In the genomic region with DNA sequence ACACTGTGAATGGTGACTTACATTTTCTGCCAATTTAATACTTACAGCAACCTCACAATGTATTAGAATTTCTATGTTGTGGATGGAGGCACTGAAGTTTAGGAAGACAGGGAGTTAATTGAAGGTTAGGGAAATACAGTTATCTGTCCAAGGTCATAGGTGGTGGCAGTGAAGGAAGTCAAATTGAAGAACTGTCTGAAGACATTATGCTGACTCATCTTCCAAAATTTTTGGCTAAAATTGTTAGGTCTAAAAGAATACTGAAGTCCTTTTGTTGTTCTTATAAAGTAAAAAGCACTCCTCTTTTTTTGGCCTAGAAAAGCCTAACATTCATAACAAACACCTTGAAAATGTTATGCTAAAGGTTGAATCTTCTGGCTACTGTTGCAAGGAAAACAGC, we compare ENCODE assay signal across 25 cellular contexts. TPM values are rescaled to one million over a fixed set of nuclear protein-coding genes. Genes with fewer than 3 reads are reported as not detected.
DNase-seq lines count a peak whose midpoint lies in the region; ATAC-seq, FAIRE-seq and TF ChIP-seq lines count a peak whose summit lies in the region.
"Had no signal": no experiment of that assay in that cellular context is flagged by ENCODE, and none has a peak within 500 bp of the region (broad histone marks: within the 10 kb centered on the region; RNA-seq: fewer than 3 reads in every experiment).

No MANE protein-coding gene starts in this region.

- TF ChIP-seq POLR2A in NB4 (IDR thresholded peaks at IDR 0.05; ENCODE audit: extremely low read depth, insufficient read length) = no peak
- no peak for TF ChIP-seq POLR2A in K562 (conservative IDR thresholded peaks at IDR 0.05)

- TF ChIP-seq CTCF in GM23338 (conservative IDR thresholded peaks at IDR 0.05; ENCODE audit: low read depth in 2 of 2) (no peak), NB4 (IDR thresholded peaks at IDR 0.05; ENCODE audit: low read depth, low read length) (no peak), K562 (IDR thresholded peaks at IDR 0.05 in 2 of 3, conservative IDR thresholded peaks at IDR 0.05 in 1 of 3; ENCODE audit: insufficient read depth in 2 of 3, low read depth in 1 of 3, low read length in 3 of 3) (no peak)
- no peak for TF ChIP-seq CTCF in CD8-positive, alpha-beta T cell (IDR thresholded peaks at IDR 0.05)

- POLR2A ChIA-PET in K562 (lab: Yijun Ruan, JAX) = interaction anchor here (0.6 kb wide), 1 partner anchor 36 kb away, joined by 3 read pairs; no protein-coding TSS in a partner anchor
- POLR2A ChIA-PET in CD8-positive, alpha-beta T cell (lab: Charles Lee) = no interaction called here

- in situ Hi-C loops in K562 (cut with MboI) = no loop called here

- peak; percentile 24 for TF ChIP-seq EP300 in K562 (IDR thresholded peaks at IDR 0.05; ENCODE audit: low read length)

- no peaks in the 10 kb centered on the region for H3K9me1 ChIP-seq in K562 (ENCODE audit: control insufficient read depth, insufficient read depth, low read length)

- H3K4me3 Mint-ChIP-seq in activated naive CD4-positive, alpha-beta T cell treated with anti-CD3 and anti-CD28 coated beads, Interleukin-2, amount 50 U/mL, for 24 hours = no peak overlapping the region
- no peak overlapping the region for H3K4me3 Mint-ChIP-seq in activated naive CD4-positive, alpha-beta T cell treated with anti-CD3 and anti-CD28 coated beads, Interleukin-2, amount 10 ng/mL, durations not matched to agents 7 days and 5 days
- H3K4me3 Mint-ChIP-seq in GM23338 = no peak overlapping the region
- no peak overlapping the region for H3K4me3 Mint-ChIP-seq in CD8-positive, alpha-beta T cell
- H3K4me3 Mint-ChIP-seq in effector memory CD8-positive, alpha-beta T cell = no peak overlapping the region
- H3K4me3 Mint-ChIP-seq: B cell had no signal

- no peaks in the 10 kb centered on the region for H3K9me3 Mint-ChIP-seq in activated naive CD4-positive, alpha-beta T cell treated with anti-CD3 and anti-CD28 coated beads, Interleukin-2, amount 50 U/mL, for 24 hours
- no peaks in the 10 kb centered on the region for H3K9me3 Mint-ChIP-seq in activated naive CD4-positive, alpha-beta T cell treated with anti-CD3 and anti-CD28 coated beads, Interleukin-2, amount 10 ng/mL, durations not matched to agents 7 days and 5 days
- no peaks in the 10 kb centered on the region for H3K9me3 Mint-ChIP-seq in GM23338
- H3K9me3 Mint-ChIP-seq in CD8-positive, alpha-beta T cell = no peaks in the 10 kb centered on the region
- no peaks in the 10 kb centered on the region for H3K9me3 Mint-ChIP-seq in effector memory CD8-positive, alpha-beta T cell

- CTCF ChIA-PET in activated naive CD4-positive, alpha-beta T cell treated with anti-CD3 and anti-CD28 coated beads, Interleukin-2, amount 10 ng/mL, durations not matched to agents 7 days and 5 days (lab: Charles Lee) = interaction anchor here (1.4 kb wide), 1 partner anchor 115 kb away, joined by 4 read pairs; no protein-coding TSS in a partner anchor
- CTCF ChIA-PET in K562 (lab: Yijun Ruan, JAX; ENCODE audit: low intra/inter-chr PET ratio) = no interaction called here
- CTCF ChIA-PET in CD8-positive, alpha-beta T cell (lab: Charles Lee) = interaction anchor here (0.8 to 1.3 kb wide), 2 partner anchors 11 to 115 kb away, joined by 3 read pairs; partner anchors contain the start of gene LPCAT4

- H3K9ac ChIP-seq in K562 (ENCODE audit: insufficient read depth in 1 of 2, low read depth in 2 of 2, low read length in 2 of 2) = 0 out of 4 replicates have a peak overlapping the region, but pooled peaks of 1 of the 2 experiments have one; percentile 16

- peaks cover 12% of the 10 kb centered on the region for H3K4me1 Mint-ChIP-seq in activated naive CD4-positive, alpha-beta T cell treated with anti-CD3 and anti-CD28 coated beads, Interleukin-2, amount 50 U/mL, for 24 hours
- no peaks in the 10 kb centered on the region for H3K4me1 Mint-ChIP-seq in activated naive CD4-positive, alpha-beta T cell treated with anti-CD3 and anti-CD28 coated beads, Interleukin-2, amount 10 ng/mL, durations not matched to agents 7 days and 5 days
- no peaks in the 10 kb centered on the region for H3K4me1 Mint-ChIP-seq in GM23338
- no peaks in the 10 kb centered on the region for H3K4me1 Mint-ChIP-seq in CD8-positive, alpha-beta T cell (ENCODE audit: low read depth)
- no peaks in the 10 kb centered on the region for H3K4me1 Mint-ChIP-seq in effector memory CD8-positive, alpha-beta T cell (ENCODE audit: low read depth in 2 of 2)
- H3K4me1 Mint-ChIP-seq: B cell had no signal

- H3K27me3 ChIP-seq in GM23338 (ENCODE audit: insufficient read depth) (no peaks in the 10 kb centered on the region), K562 (ENCODE audit: control insufficient read depth in 2 of 2, insufficient read depth in 2 of 2, low read length in 2 of 2) (no peaks in the 10 kb centered on the region)
- no peaks in the 10 kb centered on the region for H3K27me3 ChIP-seq in CD8-positive, alpha-beta T cell (ENCODE audit: insufficient read depth, low read length)

- no peaks in the 10 kb centered on the region for H3K27me3 Mint-ChIP-seq in activated naive CD4-positive, alpha-beta T cell treated with anti-CD3 and anti-CD28 coated beads, Interleukin-2, amount 50 U/mL, for 24 hours
- no peaks in the 10 kb centered on the region for H3K27me3 Mint-ChIP-seq in activated naive CD4-positive, alpha-beta T cell treated with anti-CD3 and anti-CD28 coated beads, Interleukin-2, amount 10 ng/mL, durations not matched to agents 7 days and 5 days
- H3K27me3 Mint-ChIP-seq in GM23338 (ENCODE audit: insufficient read depth, low read depth, poor library complexity) = no peaks in the 10 kb centered on the region
- no peaks in the 10 kb centered on the region for H3K27me3 Mint-ChIP-seq in CD8-positive, alpha-beta T cell (ENCODE audit: low read depth)
- H3K27me3 Mint-ChIP-seq in effector memory CD8-positive, alpha-beta T cell = no peaks in the 10 kb centered on the region
- H3K27me3 Mint-ChIP-seq: B cell had no signal

- FAIRE-seq in K562 (lab: Jason Lieb, UNC) = peak; percentile 65
- FAIRE-seq: GM19239 had no signal

- H3K36me3 ChIP-seq in GM23338 (ENCODE audit: insufficient read depth) (no peaks in the 10 kb centered on the region), K562 (ENCODE audit: control insufficient read depth, insufficient read depth, low read length) (peaks cover 12% of the 10 kb centered on the region)
- peaks cover 28% of the 10 kb centered on the region for H3K36me3 ChIP-seq in CD8-positive, alpha-beta T cell (ENCODE audit: insufficient read depth, low read length)

- H3K79me2 ChIP-seq in GM23338 (replicated peaks; ENCODE audit: insufficient read depth) (no peaks in the 10 kb centered on the region), K562 (ENCODE audit: control insufficient read depth, insufficient read depth, low read length) (no peaks in the 10 kb centered on the region)

- H4K20me1 ChIP-seq in GM23338 (replicated peaks; ENCODE audit: insufficient read depth) (no peaks in the 10 kb centered on the region), K562 (replicated peaks; ENCODE audit: control insufficient read depth, insufficient read depth, low read length) (no peaks in the 10 kb centered on the region)

- ATAC-seq in GM23338 (no peak), K562 (peak; percentile 70), GM18861 (IDR thresholded peaks at IDR 0.05; ENCODE audit: unreplicated experiment) (no peak)
- ATAC-seq in CD8-positive, alpha-beta T cell = no peak
- no peak for ATAC-seq in effector memory CD8-positive, alpha-beta T cell (replicated peaks)
- ATAC-seq: HCT116 had no signal

- no peak for DNase-seq in activated naive CD4-positive, alpha-beta T cell treated with anti-CD3 and anti-CD28 coated beads, Interleukin-2, amount 10 ng/mL, durations not matched to agents 7 days and 5 days
- no peak for DNase-seq in GM23338 (ENCODE audit: low spot score)
- peak; percentile 20 for DNase-seq in NB4 (ENCODE audit: low read depth)
- peak; percentile 18 to 56 (median 26) for DNase-seq in K562 (ENCODE audit: extremely low read depth in 1 of 4, low spot score in 3 of 4)
- DNase-seq in CD8-positive, alpha-beta T cell = no peak
- no peak for DNase-seq in effector memory CD8-positive, alpha-beta T cell
- DNase-seq: COR-L47, DMS153, GF-D8, GOT3, KG1, NCI-H1092, NCI-H1436 treated with DMSO at 0.1 percent for 48 hours, NCI-H2029, NCI-H345, NCI-H526, PC-9, SIG-M5, SW 1271 had no signal

- no peaks in the 10 kb centered on the region for H3K4me1 ChIP-seq in GM23338 (ENCODE audit: insufficient read depth)
- peaks cover 0 to 17% of the 10 kb centered on the region in 2 experiments; a peak in 3 of 5 replicates for H3K4me1 ChIP-seq in K562 (replicated peaks in 1 of 2; ENCODE audit: control insufficient read depth in 2 of 2, insufficient read depth in 2 of 2, low read length in 2 of 2)
- H3K4me1 ChIP-seq in CD8-positive, alpha-beta T cell (ENCODE audit: insufficient read depth, low read length) = no peaks in the 10 kb centered on the region

- TF ChIP-seq RAD21 in K562 (CRISPR knock-in tag; conservative IDR thresholded peaks at IDR 0.05 in 1 of 2, IDR thresholded peaks at IDR 0.05 in 1 of 2) = no peak

- intact Hi-C loops in K562 (cut with micrococcal nuclease) = no loop called here
- intact Hi-C loops in CD8-positive, alpha-beta T cell (cut with DNase I, micrococcal nuclease) = no loop called here

- no peak overlapping the region for H3K27ac ChIP-seq in GM23338 (ENCODE audit: low read depth)
- peak overlapping the region; percentile 60; the same call in 2 of the 3 replicates for H3K27ac ChIP-seq in K562 (ENCODE audit: extremely low read depth, low read depth, low read length)
- H3K27ac ChIP-seq in CD8-positive, alpha-beta T cell (ENCODE audit: low read depth, low read length) = no peak overlapping the region
- H3K27ac ChIP-seq: PC-9, RWPE1 had no signal

- H3K9me2 ChIP-seq in GM23338 (ENCODE audit: insufficient read depth) = no peaks in the 10 kb centered on the region

- H3K36me3 Mint-ChIP-seq in activated naive CD4-positive, alpha-beta T cell treated with anti-CD3 and anti-CD28 coated beads, Interleukin-2, amount 50 U/mL, for 24 hours = peaks cover 22% of the 10 kb centered on the region
- H3K36me3 Mint-ChIP-seq in activated naive CD4-positive, alpha-beta T cell treated with anti-CD3 and anti-CD28 coated beads, Interleukin-2, amount 10 ng/mL, durations not matched to agents 7 days and 5 days = peaks cover 49% of the 10 kb centered on the region
- no peaks in the 10 kb centered on the region for H3K36me3 Mint-ChIP-seq in GM23338 (ENCODE audit: low read depth)
- H3K36me3 Mint-ChIP-seq in CD8-positive, alpha-beta T cell = peaks cover 86% of the 10 kb centered on the region
- peaks cover 45% of the 10 kb centered on the region for H3K36me3 Mint-ChIP-seq in effector memory CD8-positive, alpha-beta T cell (ENCODE audit: insufficient read depth)

- H2AFZ ChIP-seq in GM23338 = no peak overlapping the region
- peak overlapping the region; percentile 56 for H2AFZ ChIP-seq in K562 (ENCODE audit: low read depth, low read length)
- H2AFZ ChIP-seq: PC-9 had no signal

- no peaks in the 10 kb centered on the region for H3K9me3 ChIP-seq in K562 (replicated peaks; ENCODE audit: control insufficient read depth, insufficient read depth, low read depth, low read length)
- H3K9me3 ChIP-seq in CD8-positive, alpha-beta T cell (ENCODE audit: low read length) = no peaks in the 10 kb centered on the region

- no peaks in the 10 kb centered on the region for H3F3A ChIP-seq in GM23338 (replicated peaks; ENCODE audit: low read depth)

- H3K4me2 ChIP-seq in GM23338 = no peak overlapping the region
- no peak overlapping the region; the same call in 1 of the 2 replicates for H3K4me2 ChIP-seq in K562 (ENCODE audit: insufficient read depth, low read length)
- H3K4me2 ChIP-seq: PC-9 had no signal

- BruUV-seq in K562 (replicated peaks; lab: Mats Ljungman, UMichigan) = no TSS peak

- H3K27ac Mint-ChIP-seq in activated naive CD4-positive, alpha-beta T cell treated with anti-CD3 and anti-CD28 coated beads, Interleukin-2, amount 50 U/mL, for 24 hours = peak overlapping the region; percentile 43
- H3K27ac Mint-ChIP-seq in activated naive CD4-positive, alpha-beta T cell treated with anti-CD3 and anti-CD28 coated beads, Interleukin-2, amount 10 ng/mL, durations not matched to agents 7 days and 5 days = no peak overlapping the region
- H3K27ac Mint-ChIP-seq in GM23338 = peak overlapping the region; percentile 69; the same call in 1 of the 2 replicates
- H3K27ac Mint-ChIP-seq in CD8-positive, alpha-beta T cell = no peak overlapping the region
- no peak overlapping the region for H3K27ac Mint-ChIP-seq in effector memory CD8-positive, alpha-beta T cell
- H3K27ac Mint-ChIP-seq: B cell had no signal

- no peak overlapping the region for H3K4me3 ChIP-seq in GM23338
- H3K4me3 ChIP-seq in NB4 (ENCODE audit: low read depth, low read length) = no peak overlapping the region
- H3K4me3 ChIP-seq in K562 = no peak overlapping the region
- no peak overlapping the region for H3K4me3 ChIP-seq in CD8-positive, alpha-beta T cell (ENCODE audit: low read depth, low read length)
- H3K4me3 ChIP-seq: PC-9 had no signal

RNA-seq across cellular contexts. Expression of gene EMC4, which starts 27.7 kb away (rescaled TPM):
- total RNA-seq in GM23338 (2014; rRNA removed; shearing (Covaris generic)) = 118 and 151 TPM in 2 replicates
- polyA plus RNA-seq in GM23338 (2016; fragmentation: Nextera tagmentation; extraction: Ambion mirVana) (194 and 211 TPM in 2 replicates), K562 (2011; rRNA removed) (83.3 and 88.4 TPM in 2 replicates), K562 (2014; fragmentation: Illumina TruSeq; extraction: Trizol) (130 and 139 TPM in 2 replicates), K562 (2014; fragmentation: Nextera tagmentation; extraction: Ambion mirVana) (10 to 100 TPM; 46.0 to 59.3 TPM), K562 (2014; rRNA removed) (137 and 181 TPM in 2 replicates)
- 77.1 and 79.2 TPM in 2 replicates for total RNA-seq in K562 (2011; cell fraction: chromatin; rRNA removed; ENCODE audit: low replicate concordance)
- 66.3 and 76.7 TPM in 2 replicates for total RNA-seq in K562 (2011; cell fraction: nucleolus; rRNA removed)
- total RNA-seq in K562 (2011; cell fraction: nucleoplasm; rRNA removed) = 87.5 and 102 TPM in 2 replicates
- total RNA-seq in K562 (2014; rRNA removed) (143 and 189 TPM in 2 replicates), K562 (2014; rRNA removed; fragmentation: Illumina TruSeq; extraction: Trizol) (104 and 107 TPM in 2 replicates), K562 (2015; rRNA removed; fragmentation: Illumina TruSeq; extraction: Trizol) (99.8 and 111 TPM in 2 replicates), K562 (2021) (98.2 and 102 TPM in 2 replicates)
- 84.2 and 89.3 TPM in 2 replicates for polyA plus RNA-seq in K562 (2011; cell fraction: cytosol; rRNA removed)
- 47.4 and 54.4 TPM in 2 replicates for polyA plus RNA-seq in K562 (2011; cell fraction: nucleus; rRNA removed)
- polyA plus RNA-seq in K562 (2012) = 107 TPM in 2 replicates
- polyA minus RNA-seq in K562 (2011; rRNA and poly(A)+ RNA removed) = 33.1 and 38.7 TPM in 2 replicates
- 30.3 and 40.8 TPM in 2 replicates for polyA minus RNA-seq in K562 (2011; cell fraction: cytosol; rRNA and poly(A)+ RNA removed)
- polyA minus RNA-seq in K562 (2011; cell fraction: nucleus; rRNA and poly(A)+ RNA removed) = 16.7 and 23.2 TPM in 2 replicates
- total RNA-seq in CD8-positive, alpha-beta T cell = 10 to 100 TPM; 78.6 to 87.4 TPM

RNA-seq across cellular contexts. Expression of gene KATNBL1, which starts 42.6 kb away (rescaled TPM):
- total RNA-seq in GM23338 (2014; rRNA removed; shearing (Covaris generic)) = 60.2 and 68.2 TPM in 2 replicates
- polyA plus RNA-seq in GM23338 (2016; fragmentation: Nextera tagmentation; extraction: Ambion mirVana) = 81.4 and 96.1 TPM in 2 replicates
- total RNA-seq in K562 (2011; cell fraction: chromatin; rRNA removed; ENCODE audit: low replicate concordance) = 69.2 and 180 TPM in 2 replicates
- total RNA-seq in K562 (2011; cell fraction: nucleolus; rRNA removed) = 46.4 and 51.1 TPM in 2 replicates
- 106 and 153 TPM in 2 replicates for total RNA-seq in K562 (2011; cell fraction: nucleoplasm; rRNA removed)
- total RNA-seq in K562 (2014; rRNA removed) = 21.2 and 21.3 TPM in 2 replicates
- total RNA-seq in K562 (2014; rRNA removed; fragmentation: Illumina TruSeq; extraction: Trizol) = 40.0 and 51.1 TPM in 2 replicates
- 34.3 and 40.2 TPM in 2 replicates for total RNA-seq in K562 (2015; rRNA removed; fragmentation: Illumina TruSeq; extraction: Trizol)
- total RNA-seq in K562 (2021) = 27.8 and 30.0 TPM in 2 replicates
- 43.5 and 46.0 TPM in 2 replicates for polyA plus RNA-seq in K562 (2011; rRNA removed)
- polyA plus RNA-seq in K562 (2011; cell fraction: cytosol; rRNA removed) = 2.4 and 9.7 TPM in 2 replicates
- polyA plus RNA-seq in K562 (2011; cell fraction: nucleus; rRNA removed) = 29.0 and 47.9 TPM in 2 replicates
- 12.5 and 26.7 TPM in 2 replicates for polyA plus RNA-seq in K562 (2012)
- 18.2 and 22.3 TPM in 2 replicates for polyA plus RNA-seq in K562 (2014; fragmentation: Illumina TruSeq; extraction: Trizol)
- polyA plus RNA-seq in K562 (2014; fragmentation: Nextera tagmentation; extraction: Ambion mirVana) = 10 to 100 TPM in 1 of 2 experiments, 1 to 10 TPM in 1; 6.6 to 10.6 TPM
- polyA plus RNA-seq in K562 (2014; rRNA removed) = 24.0 and 27.7 TPM in 2 replicates
- polyA minus RNA-seq in K562 (2011; rRNA and poly(A)+ RNA removed) = 30.7 and 37.2 TPM in 2 replicates
- 12.6 and 13.0 TPM in 2 replicates for polyA minus RNA-seq in K562 (2011; cell fraction: cytosol; rRNA and poly(A)+ RNA removed)
- 33.9 and 60.8 TPM in 2 replicates for polyA minus RNA-seq in K562 (2011; cell fraction: nucleus; rRNA and poly(A)+ RNA removed)
- 1 to 10 TPM; 9.3 to 10.0 TPM for total RNA-seq in CD8-positive, alpha-beta T cell

Comparison
In these comparisons a context has a peak if more than half of its experiments do, and no peak if none do; other contexts are left out.
1. H3K27ac Mint-ChIP-seq: peak in activated naive CD4-positive, alpha-beta T cell treated with anti-CD3 and anti-CD28 coated beads, Interleukin-2, amount 50 U/mL, for 24 hours (single experiment) and GM23338 (single experiment); none in activated naive CD4-positive, alpha-beta T cell treated with anti-CD3 and anti-CD28 coated beads, Interleukin-2, amount 10 ng/mL, durations not matched to agents 7 days and 5 days (single experiment), CD8-positive, alpha-beta T cell (single experiment) and effector memory CD8-positive, alpha-beta T cell (0 of 2).
2. DNase-seq: peak in NB4 (single experiment) and K562 (4 of 4); none in activated naive CD4-positive, alpha-beta T cell treated with anti-CD3 and anti-CD28 coated beads, Interleukin-2, amount 10 ng/mL, durations not matched to agents 7 days and 5 days (single experiment), GM23338 (single experiment), CD8-positive, alpha-beta T cell (0 of 7) and effector memory CD8-positive, alpha-beta T cell (0 of 3).